In genomic region chr9:107462691-107463090, GRCh38 we compare ENCODE assay signal across 22 cellular contexts. TPM values are rescaled to one million over a fixed set of nuclear protein-coding genes. Genes with fewer than 3 reads are reported as not detected.
DNase-seq lines count a peak whose midpoint lies in the region; ATAC-seq, FAIRE-seq and TF ChIP-seq lines count a peak whose summit lies in the region.
"Had no signal": no experiment of that assay in that cellular context is flagged by ENCODE, and none has a peak within 500 bp of the region (broad histone marks: within the 10 kb centered on the region; RNA-seq: fewer than 3 reads in every experiment).

No MANE protein-coding gene starts in this region.

- no peak overlapping the region for H3K4me2 ChIP-seq in mammary epithelial cell (ENCODE audit: insufficient read depth, low read depth, low read length)
- H3K4me2 ChIP-seq: GM23338 had no signal

- H3K4me1 ChIP-seq in mammary epithelial cell (ENCODE audit: insufficient read depth, low read length) (peaks cover 11% of the 10 kb centered on the region), psoas muscle (peaks cover 5% of the 10 kb centered on the region)
- H3K4me1 ChIP-seq: BE2C had no signal

- 71% methylated on average over 4 of the region's 4 CpGs for WGBS in mammary epithelial cell (ENCODE audit: low coverage, missing lambda C conversion rate)
- 63 to 73% (median 69%) methylated on average over 4 of the region's 4 CpGs for WGBS in psoas muscle, 3 donors

- DNase-seq in EL (peak; percentile 41), HTR-8/SVneo (ENCODE audit: insufficient read length, low spot score) (no peak), mammary epithelial cell (peak; percentile 44), myocyte (ENCODE audit: low read depth) (peak; percentile 44), SHP77 treated with DMSO at 0.1 percent for 48 hours (lab: John Stamatoyannopoulos, UW) (no peak), T-helper 1 cell (no peak), psoas muscle (no peak)
- DNase-seq: activated gamma-delta T cell; amniotic stem cell; BE2C; Caco-2; GDM1; NCI-H1417 treated with DMSO at 0.1 percent for 48 hours; NCI-H526 treated with DMSO at 0.1 percent for 48 hours; nucleus accumbens; Right ventricle myocardium superior; stimulated activated CD8-positive, alpha-beta memory T cell treated with anti-CD3 and anti-CD28 coated beads, Interleukin-4, amount 100 ng/mL, for 48 hours; upper lobe of right lung had no signal

- no peaks in the 10 kb centered on the region for H4K20me1 ChIP-seq in mammary epithelial cell (ENCODE audit: insufficient read depth, low read length)

- CTCF ChIA-PET in mammary epithelial cell (lab: Charles Lee; ENCODE audit: low non-redundant PET) = no interaction called here

- ATAC-seq in HG03025 (IDR thresholded peaks at IDR 0.05; ENCODE audit: low FRiP score, unreplicated experiment) (no peak), psoas muscle (no peak)
- ATAC-seq: GM23338, upper lobe of right lung had no signal

- H3K79me2 ChIP-seq in mammary epithelial cell (ENCODE audit: insufficient read depth, low read length) = no peaks in the 10 kb centered on the region

- TF ChIP-seq CTCF in mammary epithelial cell (conservative IDR thresholded peaks at IDR 0.05 in 1 of 2, IDR thresholded peaks at IDR 0.05 in 1 of 2; ENCODE audit: extremely low read depth in 1 of 2, insufficient read depth in 1 of 2, low read depth in 1 of 2, low read length in 2 of 2) (no peak), psoas muscle (IDR thresholded peaks at IDR 0.05) (no peak)

- H3K36me3 ChIP-seq in mammary epithelial cell (ENCODE audit: insufficient read depth, low read length) = no peaks in the 10 kb centered on the region
- H3K36me3 ChIP-seq in psoas muscle (ENCODE audit: insufficient read depth in 1 of 2, low read depth in 1 of 2) = no peaks in the 10 kb centered on the region
- H3K36me3 ChIP-seq: BE2C, right atrium auricular region, upper lobe of right lung had no signal

- dilution Hi-C loops in mammary epithelial cell (cut with HindIII; ENCODE audit: low sequenced_read_pairs) = no loop called here

- H3K27ac ChIP-seq in mammary epithelial cell (ENCODE audit: insufficient read depth, low read depth, low read length) (no peak overlapping the region), psoas muscle (no peak overlapping the region)
- H3K27ac ChIP-seq: right atrium auricular region, upper lobe of right lung, VCaP had no signal

- no peak overlapping the region for H2AFZ ChIP-seq in mammary epithelial cell (ENCODE audit: low read depth, low read length)
- H2AFZ ChIP-seq: GM23338 had no signal

- FAIRE-seq in HTR-8/SVneo (lab: Jason Lieb, UNC) = peak; percentile 55

- H3K9me3 ChIP-seq in mammary epithelial cell (replicated peaks; ENCODE audit: insufficient read depth, low read length) = no peaks in the 10 kb centered on the region
- no peaks in the 10 kb centered on the region for H3K9me3 ChIP-seq in psoas muscle
- H3K9me3 ChIP-seq: BE2C, Caco-2, upper lobe of right lung had no signal

- in situ Hi-C loops in mammary epithelial cell (cut with MboI; ENCODE audit: low sequenced_read_pairs in 2 of 2) = loop anchor here (25.0 kb wide), 4 partner anchors 800 to 1300 kb away; no protein-coding TSS in a partner anchor

- H3K4me3 ChIP-seq in mammary epithelial cell (replicated peaks in 1 of 3; ENCODE audit: insufficient read depth in 1 of 3, low read depth in 2 of 3, low read length in 3 of 3) (no peak overlapping the region), psoas muscle (no peak overlapping the region)
- H3K4me3 ChIP-seq: GM23338, right atrium auricular region, upper lobe of right lung had no signal

- no peaks in the 10 kb centered on the region for H3K27me3 ChIP-seq in mammary epithelial cell (ENCODE audit: insufficient read depth, low read length)
- H3K27me3 ChIP-seq in psoas muscle (ENCODE audit: insufficient read depth in 3 of 3, low read length in 2 of 3) = peaks cover 0 to 7% (median 0%) of the 10 kb centered on the region in 3 donors
- H3K27me3 ChIP-seq: right atrium auricular region had no signal

- intact Hi-C loops in mammary epithelial cell (cut with micrococcal nuclease) (no loop called here), psoas muscle (cut with DNase I) (loop anchor here in 1 of 2 donors (5.0 kb wide), 1 partner anchor 1295 kb away; no protein-coding TSS in a partner anchor)

- BruUV-seq in mammary epithelial cell (replicated peaks; lab: Mats Ljungman, UMichigan) = no TSS peak

- H3K9ac ChIP-seq in mammary epithelial cell (ENCODE audit: insufficient read depth, low read length) = no peak overlapping the region

RNA-seq across cellular contexts. Expression of gene KLF4, which starts 26.9 kb away (rescaled TPM):
- 10 to 100 TPM; 20.5 to 52.5 TPM for total RNA-seq in mammary epithelial cell
- polyA plus RNA-seq in mammary epithelial cell = 10.1 TPM
- 8.6 TPM for polyA minus RNA-seq in mammary epithelial cell
- total RNA-seq in myocyte = 4.9 and 7.8 TPM in 2 replicates
- polyA plus RNA-seq in myocyte (2012) = 7.6 TPM
- total RNA-seq in psoas muscle = 10 to 100 TPM; 11.6 to 17.2 (median 14.7) TPM
- polyA plus RNA-seq in psoas muscle = 10 to 100 TPM in 2 of 3 donors, 1 to 10 TPM in 1; 7.5 to 14.6 (median 12.0) TPM

Comparison
In these comparisons a context has a peak if more than half of its experiments do, and no peak if none do; other contexts are left out.
1. DNase-seq: peak in EL (single experiment), mammary epithelial cell (single experiment) and myocyte (single experiment); none in HTR-8/SVneo (single experiment), SHP77 treated with DMSO at 0.1 percent for 48 hours (single experiment), T-helper 1 cell (0 of 5) and psoas muscle (0 of 2).